21 cellular contexts compared by ENCODE assay signal in genomic region chr4:69075061-69075792, GRCh38. TPM values are rescaled to one million over a fixed set of nuclear protein-coding genes. Genes with fewer than 3 reads are reported as not detected.
DNase-seq lines count a peak whose midpoint lies in the region; ATAC-seq and TF ChIP-seq lines count a peak whose summit lies in the region.
"Had no signal": no experiment of that assay in that cellular context is flagged by ENCODE, and none has a peak within 500 bp of the region (broad histone marks: within the 10 kb centered on the region; RNA-seq: fewer than 3 reads in every experiment).

No MANE protein-coding gene starts in this region.

- H3K9me3 Mint-ChIP-seq in activated CD4-positive, alpha-beta memory T cell treated with anti-CD3 and anti-CD28 coated beads for 36 hours, result no peaks in the 10 kb centered on the region

- H3K4me3 ChIP-seq in AG10803 (ENCODE audit: low read length) (no peak overlapping the region), mesenchymal stem cell (ENCODE audit: insufficient read depth in 1 of 2, low read depth in 1 of 2, low read length in 2 of 2) (no peak overlapping the region)
- H3K4me3 ChIP-seq: BLaER1 treated with 17β-estradiol and CSF1 and Interleukin-3, amounts not matched to agents 10 nM and 100 nM; GM23248; HAP-1; MG63; SJCRH30 had no signal

- H3K4me2 ChIP-seq in mesenchymal stem cell (ENCODE audit: low read length, poor library complexity, severe bottlenecking), result peak overlapping the region; percentile 22
- H3K4me2 ChIP-seq: BLaER1 treated with 17β-estradiol and CSF1 and Interleukin-3, amounts not matched to agents 10 nM and 100 nM had no signal

- ATAC-seq in HG03039 (IDR thresholded peaks at IDR 0.05; ENCODE audit: unreplicated experiment), result no peak
- no peak for ATAC-seq in HG03432 (IDR thresholded peaks at IDR 0.05; ENCODE audit: unreplicated experiment)

- no peak overlapping the region for H3K4me3 Mint-ChIP-seq in activated CD4-positive, alpha-beta memory T cell treated with anti-CD3 and anti-CD28 coated beads for 36 hours
- H3K4me3 Mint-ChIP-seq: CD8-positive, alpha-beta memory T cell had no signal

- no peak overlapping the region for H3K9ac ChIP-seq in mesenchymal stem cell (ENCODE audit: low read length)
- H3K9ac ChIP-seq: BLaER1 treated with 17β-estradiol and CSF1 and Interleukin-3, amounts not matched to agents 10 nM and 100 nM; GM23248 had no signal

- POLR2A ChIA-PET in activated CD4-positive, alpha-beta memory T cell treated with anti-CD3 and anti-CD28 coated beads for 36 hours (lab: Charles Lee), result no interaction called here

- peaks cover 4% of the 10 kb centered on the region for H3K9me3 ChIP-seq in mesenchymal stem cell (ENCODE audit: control insufficient read depth, low read length)
- H3K9me3 ChIP-seq: BLaER1 treated with 17β-estradiol and CSF1 and Interleukin-3, amounts not matched to agents 10 nM and 100 nM; HAP-1; MG63; SJCRH30 had no signal

- H2BK12ac ChIP-seq in mesenchymal stem cell (ENCODE audit: low read length in 2 of 2), result no peak overlapping the region

- DNase-seq in AG10803 (ENCODE audit: low read depth) (peak; percentile 17), M059J (ENCODE audit: low read depth) (peak; percentile 56), dedifferentiated amniotic fluid mesenchymal stem cell (ENCODE audit: extremely low spot score) (peak; percentile 16), mesenchymal stem cell (peak; percentile 60), midbrain (lab: John Stamatoyannopoulos, UW) (no peak)
- no peak for DNase-seq in activated CD4-positive, alpha-beta memory T cell treated with anti-CD3 and anti-CD28 coated beads for 36 hours
- DNase-seq: CD8-positive, alpha-beta memory T cell; DMS79 treated with DMSO at 0.1 percent for 48 hours; GDM1; GM23248; MG63; NCI-H1048; NCI-H1436; NCI-H1930; NCI-H345; NCI-H524 treated with DMSO at 0.1 percent for 48 hours; SJCRH30 had no signal

- H3K18ac ChIP-seq in mesenchymal stem cell (ENCODE audit: low read depth in 1 of 2, low read length in 2 of 2), result no peak overlapping the region

- intact Hi-C loops in activated CD4-positive, alpha-beta memory T cell treated with anti-CD3 and anti-CD28 coated beads for 36 hours (cut with micrococcal nuclease), result no loop called here

- no peak overlapping the region for H3K14ac ChIP-seq in mesenchymal stem cell (ENCODE audit: low read length in 2 of 2)

- CTCF ChIA-PET in activated CD4-positive, alpha-beta memory T cell treated with anti-CD3 and anti-CD28 coated beads for 36 hours (lab: Charles Lee), result no interaction called here

- no peaks in the 10 kb centered on the region for H3K79me1 ChIP-seq in mesenchymal stem cell (replicated peaks; ENCODE audit: low read length, poor library complexity, severe bottlenecking)

- H3K4me1 Mint-ChIP-seq in activated CD4-positive, alpha-beta memory T cell treated with anti-CD3 and anti-CD28 coated beads for 36 hours (ENCODE audit: low read depth), result no peaks in the 10 kb centered on the region
- H3K4me1 Mint-ChIP-seq: CD8-positive, alpha-beta memory T cell had no signal

- H3K27ac ChIP-seq in mesenchymal stem cell (ENCODE audit: low read length, poor library complexity, severe bottlenecking), result peak overlapping the region; percentile 73
- H3K27ac ChIP-seq: BLaER1 treated with 17β-estradiol and CSF1 and Interleukin-3, amounts not matched to agents 10 nM and 100 nM; GM23248; SJCRH30 had no signal

- no peak overlapping the region for H2AFZ ChIP-seq in mesenchymal stem cell (ENCODE audit: low read depth, low read length)
- H2AFZ ChIP-seq: GM23248 had no signal

- H3K27me3 Mint-ChIP-seq in activated CD4-positive, alpha-beta memory T cell treated with anti-CD3 and anti-CD28 coated beads for 36 hours, result no peaks in the 10 kb centered on the region
- H3K27me3 Mint-ChIP-seq: CD8-positive, alpha-beta memory T cell had no signal

- no peak overlapping the region for H2BK120ac ChIP-seq in mesenchymal stem cell (ENCODE audit: low read depth, low read length)

- no peak overlapping the region for H4K91ac ChIP-seq in mesenchymal stem cell (ENCODE audit: low read length)

- H3K23ac ChIP-seq in mesenchymal stem cell (ENCODE audit: low read length in 2 of 2), result no peak overlapping the region

- H2AK5ac ChIP-seq in mesenchymal stem cell (ENCODE audit: low read length, severe bottlenecking), result no peak overlapping the region

- H3K4ac ChIP-seq in mesenchymal stem cell (ENCODE audit: low read depth in 1 of 2, low read length in 2 of 2), result no peak overlapping the region

- no peak overlapping the region for H3K27ac Mint-ChIP-seq in activated CD4-positive, alpha-beta memory T cell treated with anti-CD3 and anti-CD28 coated beads for 36 hours
- H3K27ac Mint-ChIP-seq: CD8-positive, alpha-beta memory T cell had no signal

- no peak overlapping the region for H2BK5ac ChIP-seq in mesenchymal stem cell (ENCODE audit: low read depth, low read length, poor library complexity, severe bottlenecking)

- no peaks in the 10 kb centered on the region for H3K27me3 ChIP-seq in mesenchymal stem cell (ENCODE audit: control insufficient read depth in 1 of 2, insufficient read depth in 1 of 2, low read length in 2 of 2)
- H3K27me3 ChIP-seq: BLaER1 treated with 17β-estradiol and CSF1 and Interleukin-3, amounts not matched to agents 10 nM and 100 nM; MG63; SJCRH30 had no signal

- peaks cover 0 to 8% of the 10 kb centered on the region in 2 experiments for H3K36me3 ChIP-seq in mesenchymal stem cell (ENCODE audit: control insufficient read depth in 1 of 2, insufficient read depth in 2 of 2, low read depth in 1 of 2, low read length in 2 of 2)
- H3K36me3 ChIP-seq: BLaER1 treated with 17β-estradiol and CSF1 and Interleukin-3, amounts not matched to agents 10 nM and 100 nM; HAP-1; MG63; SJCRH30 had no signal

- no peak overlapping the region for H4K8ac ChIP-seq in mesenchymal stem cell (ENCODE audit: low read length)

- 23% methylated on average over 2 of the region's 4 CpGs for WGBS in mesenchymal stem cell

- peaks cover 6% of the 10 kb centered on the region for H3K4me1 ChIP-seq in mesenchymal stem cell (ENCODE audit: control insufficient read depth, insufficient read depth, low read depth, low read length)
- H3K4me1 ChIP-seq: BLaER1 treated with 17β-estradiol and CSF1 and Interleukin-3, amounts not matched to agents 10 nM and 100 nM; HAP-1; SJCRH30 had no signal

- H2BK15ac ChIP-seq in mesenchymal stem cell (ENCODE audit: low read depth, poor library complexity, severe bottlenecking), result no peak overlapping the region

- no peak for TF ChIP-seq CTCF in AG10803 (conservative IDR thresholded peaks at IDR 0.05; ENCODE audit: low read length)

- no peaks in the 10 kb centered on the region for H3K36me3 Mint-ChIP-seq in activated CD4-positive, alpha-beta memory T cell treated with anti-CD3 and anti-CD28 coated beads for 36 hours
- H3K36me3 Mint-ChIP-seq: CD8-positive, alpha-beta memory T cell had no signal

RNA-seq across cellular contexts. Expression of gene UGT2B7, which starts 21.0 kb away (rescaled TPM):
- 0.99 and 1.0 TPM in 2 replicates for total RNA-seq in M059J (2014; rRNA removed; shearing (Covaris generic))
- 0.03 TPM for polyA plus RNA-seq in mesenchymal stem cell (2013, experiment 1 of 2)
- polyA plus RNA-seq in mesenchymal stem cell (2013, experiment 2 of 2), result 0.04 TPM
- total RNA-seq in activated CD4-positive, alpha-beta memory T cell treated with anti-CD3 and anti-CD28 coated beads for 36 hours, result not detected
- total RNA-seq: CD8-positive, alpha-beta memory T cell; GM23248; SJCRH30 had no signal
- polyA plus RNA-seq: CD8-positive, alpha-beta memory T cell; GM23248 had no signal

Comparison
In these comparisons a context has a peak if more than half of its experiments do, and no peak if none do; other contexts are left out.
1. DNase-seq: peak in AG10803 (single experiment), M059J (single experiment), dedifferentiated amniotic fluid mesenchymal stem cell (single experiment) and mesenchymal stem cell (single experiment); none in activated CD4-positive, alpha-beta memory T cell treated with anti-CD3 and anti-CD28 coated beads for 36 hours (single experiment) and midbrain (single experiment).